7 cellular contexts compared by ENCODE assay signal in genomic region chr21:30434033-30434631, GRCh38. TPM values are rescaled to one million over a fixed set of nuclear protein-coding genes. Genes with fewer than 3 reads are reported as not detected.
DNase-seq lines count a peak whose midpoint lies in the region; ATAC-seq, FAIRE-seq and TF ChIP-seq lines count a peak whose summit lies in the region.

No MANE protein-coding gene starts in this region.

- H3K4me3 ChIP-seq in bronchial epithelial cell (ENCODE audit: low read depth, low read length) (no peak overlapping the region), mucosa of descending colon (no peak overlapping the region)

- DNase-seq in GM03348 (ENCODE audit: low spot score) (peak; percentile 13), NOMO-1 treated with DMSO at 0.1 percent for 48 hours (lab: John Stamatoyannopoulos, UW; ENCODE audit: unreplicated experiment) (peak; percentile 26), bronchial epithelial cell (ENCODE audit: low read depth) (peak; percentile 47), mucosa of descending colon (peak in 1 of 3 donors; percentile 18), NCI-H187 (lab: John Stamatoyannopoulos, UW) (no peak)

- H3K27me3 ChIP-seq in bronchial epithelial cell (ENCODE audit: control insufficient read depth, insufficient read depth, low read length), result no peaks in the 10 kb centered on the region

- H3K4me1 ChIP-seq in mucosa of descending colon (ENCODE audit: low read depth), result no peaks in the 10 kb centered on the region

- peak; percentile 70 for FAIRE-seq in bronchial epithelial cell (lab: Jason Lieb, UNC)

- peak; percentile 73 for TF ChIP-seq CTCF in bronchial epithelial cell (IDR thresholded peaks at IDR 0.05; ENCODE audit: insufficient read depth, low read length, severe bottlenecking)
- TF ChIP-seq CTCF in mucosa of descending colon (IDR thresholded peaks at IDR 0.05), result peak; percentile 34

- H3K36me3 ChIP-seq in bronchial epithelial cell (ENCODE audit: control insufficient read depth, insufficient read depth, low read length) (no peaks in the 10 kb centered on the region), mucosa of descending colon (ENCODE audit: low read depth) (no peaks in the 10 kb centered on the region)

- intact Hi-C loops in mucosa of descending colon (cut with DNase I, micrococcal nuclease), result no loop called here

- ATAC-seq in HG02588 (IDR thresholded peaks at IDR 0.05; ENCODE audit: unreplicated experiment) (peak; percentile 65), mucosa of descending colon (peak; percentile 67), GM21825 (IDR thresholded peaks at IDR 0.05; ENCODE audit: unreplicated experiment) (no peak)

- H3K9me3 ChIP-seq in mucosa of descending colon, result no peaks in the 10 kb centered on the region

RNA-seq across cellular contexts. Expression of gene KRTAP13-4, which starts 4.1 kb away (rescaled TPM):
- total RNA-seq in bronchial epithelial cell (not detected in 2 replicates), mucosa of descending colon (not detected)

RNA-seq across cellular contexts. Expression of gene KRTAP15-1, which starts 5.9 kb away (rescaled TPM):
- not detected in 2 replicates for total RNA-seq in bronchial epithelial cell
- not detected for total RNA-seq in mucosa of descending colon

RNA-seq across cellular contexts. Expression of gene KRTAP13-3, which starts 8.4 kb away (rescaled TPM):
- total RNA-seq in bronchial epithelial cell (not detected in 2 replicates), mucosa of descending colon (not detected)

RNA-seq across cellular contexts. Expression of gene KRTAP13-1, which starts 38.3 kb away (rescaled TPM):
- not detected in 2 replicates for total RNA-seq in bronchial epithelial cell
- total RNA-seq in mucosa of descending colon, result not detected

RNA-seq across cellular contexts. Expression of gene KRTAP19-1, which starts 46.0 kb away (rescaled TPM):
- total RNA-seq in bronchial epithelial cell, result not detected in 2 replicates
- not detected for total RNA-seq in mucosa of descending colon

Comparison
In these comparisons a context has a peak if more than half of its experiments do, and no peak if none do; other contexts are left out.
1. DNase-seq: peak in GM03348 (single experiment), NOMO-1 treated with DMSO at 0.1 percent for 48 hours (single experiment) and bronchial epithelial cell (single experiment); none in NCI-H187 (0 of 2).